In genomic region chr17:15232517-15232915, GRCh38 we compare ENCODE assay signal across 1 cellular context.
TF ChIP-seq lines count a peak whose summit lies in the region.

No MANE protein-coding gene starts in this region.

TF ChIP-seq in IMR-90, 13 proteins besides CTCF, POLR2A, EP300 and RAD21 (continued from another document):
- TF ChIP-seq USF2 (IDR thresholded peaks at IDR 0.05; ENCODE audit: low read depth, low read length) (no peak), FOS (IDR thresholded peaks at IDR 0.05; ENCODE audit: low read depth, low read length) (no peak), CHD1 (IDR thresholded peaks at IDR 0.05; ENCODE audit: low read depth, low read length) (no peak), MXI1 (IDR thresholded peaks at IDR 0.05; ENCODE audit: borderline replicate concordance, low read depth, low read length) (no peak), RFX5 (IDR thresholded peaks at IDR 0.05; ENCODE audit: low read depth, low read length) (no peak), BHLHE40 (IDR thresholded peaks at IDR 0.05; ENCODE audit: low read depth, low read length) (no peak)
- TF ChIP-seq, protein P1, sequence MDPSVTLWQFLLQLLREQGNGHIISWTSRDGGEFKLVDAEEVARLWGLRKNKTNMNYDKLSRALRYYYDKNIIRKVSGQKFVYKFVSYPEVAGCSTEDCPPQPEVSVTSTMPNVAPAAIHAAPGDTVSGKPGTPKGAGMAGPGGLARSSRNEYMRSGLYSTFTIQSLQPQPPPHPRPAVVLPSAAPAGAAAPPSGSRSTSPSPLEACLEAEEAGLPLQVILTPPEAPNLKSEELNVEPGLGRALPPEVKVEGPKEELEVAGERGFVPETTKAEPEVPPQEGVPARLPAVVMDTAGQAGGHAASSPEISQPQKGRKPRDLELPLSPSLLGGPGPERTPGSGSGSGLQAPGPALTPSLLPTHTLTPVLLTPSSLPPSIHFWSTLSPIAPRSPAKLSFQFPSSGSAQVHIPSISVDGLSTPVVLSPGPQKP (IDR thresholded peaks at IDR 0.05; ENCODE audit: borderline replicate concordance, low read depth, low read length), result no peak
